ENCODE assay signal across 1 cellular context in genomic region chr6:56525976-56526375, GRCh38.
TF ChIP-seq lines count a peak whose summit lies in the region.

No MANE protein-coding gene starts in this region.

TF ChIP-seq in HepG2, 621 proteins besides CTCF, POLR2A, EP300 and RAD21 (continued from another document):
- TF ChIP-seq ZNF691 (CRISPR knock-in tag; IDR thresholded peaks at IDR 0.05; ENCODE audit: borderline replicate concordance, low read depth) (no peak), ZSCAN25 (CRISPR knock-in tag; IDR thresholded peaks at IDR 0.05) (no peak), ZSCAN29 (CRISPR knock-in tag; conservative IDR thresholded peaks at IDR 0.05) (no peak), TCF12 (IDR thresholded peaks at IDR 0.05) (no peak), TCF12 (CRISPR knock-in tag; IDR thresholded peaks at IDR 0.05) (no peak), HNF1A (IDR thresholded peaks at IDR 0.05; ENCODE audit: low read depth) (no peak), HNF1A (CRISPR knock-in tag; IDR thresholded peaks at IDR 0.05; ENCODE audit: borderline replicate concordance) (no peak), YEATS4 (CRISPR knock-in tag; IDR thresholded peaks at IDR 0.05; ENCODE audit: borderline replicate concordance) (no peak), TFDP1 (CRISPR knock-in tag; IDR thresholded peaks at IDR 0.05; ENCODE audit: borderline replicate concordance) (no peak), PHB2 (IDR thresholded peaks at IDR 0.05; ENCODE audit: partially characterized antibody) (no peak), E2F5 (CRISPR knock-in tag; conservative IDR thresholded peaks at IDR 0.05) (no peak)
